14 cellular contexts compared by ENCODE assay signal in the genomic region with DNA sequence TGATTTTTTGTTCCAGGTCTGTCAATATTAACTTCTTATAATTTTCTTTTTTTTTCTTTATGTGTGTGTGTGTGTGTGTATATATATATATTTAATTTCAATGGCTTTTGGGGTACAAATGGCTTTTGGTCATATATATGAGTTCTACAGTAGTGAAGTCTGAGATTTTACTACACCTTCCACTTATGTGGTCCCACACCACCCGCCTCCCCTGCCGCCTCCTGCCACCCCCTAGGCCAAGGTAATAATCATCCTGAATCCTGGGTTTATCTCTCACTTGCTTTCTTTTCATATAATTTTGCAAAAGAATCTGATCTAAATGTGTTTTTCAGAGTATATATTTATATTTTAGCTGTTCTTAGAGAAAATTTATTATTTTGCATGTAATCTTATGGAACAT. TPM values are rescaled to one million over a fixed set of nuclear protein-coding genes. Genes with fewer than 3 reads are reported as not detected.
DNase-seq lines count a peak whose midpoint lies in the region; ATAC-seq and TF ChIP-seq lines count a peak whose summit lies in the region.
"Had no signal": no experiment of that assay in that cellular context is flagged by ENCODE, and none has a peak within 500 bp of the region (broad histone marks: within the 10 kb centered on the region; RNA-seq: fewer than 3 reads in every experiment).

No MANE protein-coding gene starts in this region.

- H3K9me2 ChIP-seq in SK-N-SH = no peaks in the 10 kb centered on the region

- peaks cover 85% of the 10 kb centered on the region for H3K4me1 Mint-ChIP-seq in stimulated activated effector memory CD8-positive, alpha-beta T cell treated with anti-CD3 and anti-CD28 coated beads, Interleukin-12 subunit alpha, Interleukin-12 subunit beta, amount 100 ng/mL, for 72 hours

- no peak for ATAC-seq in SK-N-SH treated with all-trans-retinoic acid at 6 μM for 48 hours
- no peak for ATAC-seq in stimulated activated effector memory CD8-positive, alpha-beta T cell treated with anti-CD3 and anti-CD28 coated beads, Interleukin-12 subunit alpha, Interleukin-12 subunit beta, amount 100 ng/mL, for 72 hours
- no peak for ATAC-seq in HG03439 (IDR thresholded peaks at IDR 0.05; ENCODE audit: unreplicated experiment)
- no peak for ATAC-seq in GM19467 (IDR thresholded peaks at IDR 0.05; ENCODE audit: unreplicated experiment)
- no peak for ATAC-seq in HG02885 (IDR thresholded peaks at IDR 0.05; ENCODE audit: poor library complexity, unreplicated experiment)

- H3K27ac ChIP-seq in SK-N-SH (ENCODE audit: low read depth in 2 of 2, low read length in 1 of 2) (peak overlapping the region; percentile 64 to 100), adrenal gland (peak overlapping the region in 4 of 5 donors; percentile 13 to 100 (median 82))
- H3K27ac ChIP-seq: 22Rv1 had no signal

- CTCF ChIA-PET in SK-N-SH (lab: Yijun Ruan, JAX) = interaction anchor here (0.9 to 1.7 kb wide), 3 partner anchors 18 to 73 kb away, joined by 3 to 4 read pairs (median 3); no protein-coding TSS in a partner anchor

- peak overlapping the region; percentile 94 for H3K4me2 ChIP-seq in SK-N-SH

- peaks cover 99% of the 10 kb centered on the region for H3F3A ChIP-seq in SK-N-SH (replicated peaks; ENCODE audit: insufficient read depth)

- peak overlapping the region; percentile 32 to 77; a peak in 2 of 4 replicates for H3K4me3 ChIP-seq in SK-N-SH (ENCODE audit: low read depth in 2 of 2, low read length in 1 of 2)
- H3K4me3 ChIP-seq in adrenal gland = peak overlapping the region in 1 of 4 donors; percentile 28
- H3K4me3 ChIP-seq: SK-N-MC had no signal

- 98% methylated on average over 2 of the region's 2 CpGs for WGBS in SK-N-SH (ENCODE audit: low lambda C conversion rate)
- WGBS in adrenal gland, 4 donors = 89 to 95% (median 91%) methylated on average over 2 of the region's 2 CpGs

- H3K36me3 Mint-ChIP-seq in stimulated activated effector memory CD8-positive, alpha-beta T cell treated with anti-CD3 and anti-CD28 coated beads, Interleukin-12 subunit alpha, Interleukin-12 subunit beta, amount 100 ng/mL, for 72 hours = peaks cover 100% of the 10 kb centered on the region

- H3K27me3 ChIP-seq in SK-N-SH (ENCODE audit: insufficient read depth) (no peaks in the 10 kb centered on the region), adrenal gland (no peaks in the 10 kb centered on the region)

- no peak overlapping the region for H2AFZ ChIP-seq in SK-N-SH (ENCODE audit: low read depth)

- TF ChIP-seq RAD21 in SK-N-SH (IDR thresholded peaks at IDR 0.05; ENCODE audit: low read length) = no peak

- no peak for TF ChIP-seq EP300 in SK-N-SH (IDR thresholded peaks at IDR 0.05; ENCODE audit: borderline replicate concordance in 1 of 2, low read depth in 1 of 2, low read length in 1 of 2)

- H3K4me3 Mint-ChIP-seq in stimulated activated effector memory CD8-positive, alpha-beta T cell treated with anti-CD3 and anti-CD28 coated beads, Interleukin-12 subunit alpha, Interleukin-12 subunit beta, amount 100 ng/mL, for 72 hours = peak overlapping the region; percentile 10

- H3K9me3 Mint-ChIP-seq in stimulated activated effector memory CD8-positive, alpha-beta T cell treated with anti-CD3 and anti-CD28 coated beads, Interleukin-12 subunit alpha, Interleukin-12 subunit beta, amount 100 ng/mL, for 72 hours = no peaks in the 10 kb centered on the region
- H3K9me3 Mint-ChIP-seq: activated naive CD8-positive, alpha-beta T cell treated with anti-CD3 and anti-CD28 coated beads, Interleukin-2, amount 10 ng/mL, durations not matched to agents 7 days and 5 days had no signal

- H3K9me3 ChIP-seq in SK-N-SH (no peaks in the 10 kb centered on the region), adrenal gland (replicated peaks in 1 of 3) (no peaks in the 10 kb centered on the region)

- intact Hi-C loops in adrenal gland (cut with DNase I) = no loop called here

- peaks cover 8 to 23% of the 10 kb centered on the region in 2 experiments; a peak in 3 of 4 replicates for H3K4me1 ChIP-seq in SK-N-SH (ENCODE audit: control insufficient read depth in 1 of 2, insufficient read depth in 2 of 2, low read depth in 1 of 2, low read length in 1 of 2)
- peaks cover 42 to 98% of the 10 kb centered on the region in 2 donors for H3K4me1 ChIP-seq in adrenal gland (replicated peaks in 1 of 2)

- POLR2A ChIA-PET in SK-N-SH (lab: Yijun Ruan, JAX) = no interaction called here

- peaks cover 99% of the 10 kb centered on the region for H4K20me1 ChIP-seq in SK-N-SH (ENCODE audit: insufficient read depth)

- TF ChIP-seq CTCF in SK-N-SH (IDR thresholded peaks at IDR 0.05) (no peak), adrenal gland (IDR thresholded peaks at IDR 0.05) (no peak)

- H3K9ac ChIP-seq in SK-N-SH = peak overlapping the region; percentile 98; the same call in 1 of the 2 replicates

- no peak overlapping the region for H3K27ac Mint-ChIP-seq in stimulated activated effector memory CD8-positive, alpha-beta T cell treated with anti-CD3 and anti-CD28 coated beads, Interleukin-12 subunit alpha, Interleukin-12 subunit beta, amount 100 ng/mL, for 72 hours
- H3K27ac Mint-ChIP-seq: activated naive CD8-positive, alpha-beta T cell treated with anti-CD3 and anti-CD28 coated beads, Interleukin-2, amount 10 ng/mL, durations not matched to agents 7 days and 5 days had no signal

- no peak for TF ChIP-seq POLR2A in adrenal gland (IDR thresholded peaks at IDR 0.05)

- DNase-seq in SK-N-SH = no peak
- peak in 6 of 7 donors; percentile 6 to 46 (median 24) for DNase-seq in adrenal gland
- DNase-seq in islet precursor cell = peak; percentile 4
- DNase-seq in stimulated activated effector memory CD8-positive, alpha-beta T cell treated with anti-CD3 and anti-CD28 coated beads, Interleukin-12 subunit alpha, Interleukin-12 subunit beta, amount 100 ng/mL, for 72 hours (ENCODE audit: low spot score in 2 of 2) = no peak
- DNase-seq: activated CD4-positive, alpha-beta T cell treated with anti-CD3 and anti-CD28 coated beads, Interleukin-2, amount 50 U/mL, for 48 hours; activated naive CD8-positive, alpha-beta T cell treated with anti-CD3 and anti-CD28 coated beads, Interleukin-2, amount 10 ng/mL, durations not matched to agents 7 days and 5 days; effector CD8-positive, alpha-beta T cell; NCI-H1436 had no signal

- H3K36me3 ChIP-seq in SK-N-SH (replicated peaks in 1 of 2; ENCODE audit: control insufficient read depth in 1 of 2, insufficient read depth in 2 of 2, low read length in 1 of 2) (peaks cover 68 to 97% of the 10 kb centered on the region in 2 experiments), adrenal gland (replicated peaks in 1 of 2) (peaks cover 0 to 48% of the 10 kb centered on the region in 2 donors)

- peaks cover 99% of the 10 kb centered on the region for H3K79me2 ChIP-seq in SK-N-SH (ENCODE audit: insufficient read depth)

TF ChIP-seq in SK-N-SH, 30 proteins besides CTCF, POLR2A, EP300 and RAD21:
- TF ChIP-seq JUND (IDR thresholded peaks at IDR 0.05) = 0 out of 2 replicates have a peak, but pooled peaks have one; percentile 2
- TF ChIP-seq CHD2 (IDR thresholded peaks at IDR 0.05; ENCODE audit: low read length, partially characterized antibody) = no peak

TF ChIP-seq in SK-N-SH treated with all-trans-retinoic acid at 6 μM for 48 hours, 23 proteins besides CTCF, POLR2A, EP300 and RAD21 (continues in another document):
- no peak for TF ChIP-seq TOX (CRISPR knock-in tag; IDR thresholded peaks at IDR 0.05; ENCODE audit: borderline replicate concordance)
- no peak for TF ChIP-seq ZFP30 (CRISPR knock-in tag; IDR thresholded peaks at IDR 0.05)
- TF ChIP-seq RARB (CRISPR knock-in tag; IDR thresholded peaks at IDR 0.05) = no peak
- TF ChIP-seq CREB5 (CRISPR knock-in tag; IDR thresholded peaks at IDR 0.05; ENCODE audit: low read depth) = no peak
- no peak for TF ChIP-seq GLIS3 (CRISPR knock-in tag; IDR thresholded peaks at IDR 0.05)

RNA-seq across cellular contexts. Expression of gene NEAT1, which starts 11.1 kb away (rescaled TPM):
- 435 and 479 TPM in 2 replicates for polyA plus RNA-seq in SK-N-SH (2012; rRNA removed)
- 93.7 and 99.2 TPM in 2 replicates for polyA plus RNA-seq in SK-N-SH (2012; cell fraction: cytosol; rRNA removed)
- 3,897 and 4,476 TPM in 2 replicates for polyA plus RNA-seq in SK-N-SH (2012; cell fraction: nucleus; rRNA removed)
- 1,000 to 10,000 TPM in 3 of 8 donors, 100 to 1,000 TPM in 4, 10 to 100 TPM in 1; 64.3 to 1,661 (median 335) TPM for total RNA-seq in adrenal gland
- 1,000 to 10,000 TPM in 2 of 3 donors, 100 to 1,000 TPM in 1; 216 to 6,838 (median 2,645) TPM for polyA plus RNA-seq in adrenal gland

RNA-seq across cellular contexts. Expression of gene FRMD8, which starts 47.2 kb away (rescaled TPM):
- polyA plus RNA-seq in SK-N-SH (2012; rRNA removed) (17.4 and 19.0 TPM in 2 replicates), adrenal gland (10 to 100 TPM in 2 of 3 donors, 1 to 10 TPM in 1; 5.3 to 21.3 (median 20.4) TPM)
- polyA plus RNA-seq in SK-N-SH (2012; cell fraction: cytosol; rRNA removed) = 8.0 and 14.0 TPM in 2 replicates
- polyA plus RNA-seq in SK-N-SH (2012; cell fraction: nucleus; rRNA removed) = 32.3 and 58.1 TPM in 2 replicates
- 10 to 100 TPM; 20.6 to 52.1 (median 39.6) TPM for total RNA-seq in adrenal gland

RNA-seq across cellular contexts. Expression of gene SLC25A45, which starts 51.2 kb away (rescaled TPM):
- polyA plus RNA-seq in SK-N-SH (2012; rRNA removed) = 3.1 and 3.6 TPM in 2 replicates
- polyA plus RNA-seq in SK-N-SH (2012; cell fraction: cytosol; rRNA removed) = 1.2 and 1.8 TPM in 2 replicates
- 13.7 and 17.4 TPM in 2 replicates for polyA plus RNA-seq in SK-N-SH (2012; cell fraction: nucleus; rRNA removed)
- total RNA-seq in adrenal gland = 10 to 100 TPM in 1 of 8 donors, 1 to 10 TPM in 7; 1.1 to 12.7 (median 6.7) TPM
- 10 to 100 TPM in 2 of 3 donors, 1 to 10 TPM in 1; 2.4 to 21.0 (median 14.7) TPM for polyA plus RNA-seq in adrenal gland

Comparison
In these comparisons a context has a peak if more than half of its experiments do, and no peak if none do; other contexts are left out.
1. DNase-seq: peak in adrenal gland (6 of 7) and islet precursor cell (single experiment); none in SK-N-SH (single experiment) and stimulated activated effector memory CD8-positive, alpha-beta T cell treated with anti-CD3 and anti-CD28 coated beads, Interleukin-12 subunit alpha, Interleukin-12 subunit beta, amount 100 ng/mL, for 72 hours (0 of 2).